Comparison of ENCODE assay signal across 24 cellular contexts in the genomic region with DNA sequence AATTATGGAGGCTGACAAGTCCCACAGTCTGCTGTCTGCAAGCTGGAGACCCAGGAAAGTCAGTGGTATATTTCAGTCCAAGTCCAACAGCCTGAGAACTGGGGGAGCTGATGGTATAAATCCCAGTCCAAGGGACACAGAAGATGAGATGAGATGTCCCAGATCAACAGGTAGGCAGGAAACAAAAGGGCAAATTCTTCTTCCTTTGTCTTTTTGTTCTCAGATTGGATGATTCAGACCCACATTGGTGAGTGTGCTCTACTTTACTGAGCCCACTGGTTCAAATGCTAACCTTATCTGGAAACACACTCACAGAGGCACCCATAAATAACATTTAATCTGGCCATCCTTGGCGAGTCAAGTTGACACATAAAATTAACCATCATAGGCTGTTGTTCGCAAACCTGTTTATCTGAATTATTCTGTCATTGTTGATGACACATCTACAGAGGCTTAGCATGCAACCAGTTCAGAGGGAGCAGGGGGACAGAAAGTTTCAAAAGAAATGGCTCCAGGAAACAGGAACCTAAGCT.
"Had no signal": no experiment of that assay in that cellular context is flagged by ENCODE, and none has a peak within 500 bp of the region (broad histone marks: within the 10 kb centered on the region; RNA-seq: fewer than 3 reads in every experiment).

No MANE protein-coding gene starts in this region.

- H3K9me3 ChIP-seq: body of pancreas, left ventricle myocardium inferior, tibial artery had no signal

- DNase-seq: activated CD4-positive, alpha-beta T cell treated with anti-CD3 and anti-CD28 coated beads for 4 hours; activated CD4-positive, alpha-beta T cell treated with anti-CD3 and anti-CD28 coated beads, Interleukin-2, amount 50 U/mL, for 48 hours; activated CD4-positive, CD25-positive, alpha-beta regulatory T cell; activated CD8-positive, alpha-beta memory T cell treated with anti-CD3 and anti-CD28 coated beads, Interleukin-2, amount 50 U/mL, for 48 hours; activated naive CD4-positive, alpha-beta T cell; activated naive CD8-positive, alpha-beta T cell treated with anti-CD3 and anti-CD28 coated beads, Interleukin-2, amount 10 ng/mL, durations not matched to agents 7 days and 5 days; activated T-cell treated with anti-CD3 and anti-CD28 coated beads, Interleukin-2, amount 50 U/mL, for 4 hours; amygdala; body of pancreas; effector CD8-positive, alpha-beta T cell; erythroblast; foreskin keratinocyte; kidney; left ventricle myocardium inferior; midbrain; natural killer cell; stimulated activated CD4-positive, alpha-beta T cell treated with anti-CD3 and anti-CD28 coated beads, Interleukin-4, amount 100 ng/mL, for 4 hours; T1000; tibial artery had no signal

- H3K4me3 ChIP-seq: body of pancreas, cardiac muscle cell, left ventricle myocardium inferior, tibial artery had no signal

- ATAC-seq: activated T-cell treated with anti-CD3 and anti-CD28 coated beads, Interleukin-2, amount 50 U/mL, for 4 hours; body of pancreas; foreskin keratinocyte; natural killer cell had no signal

- H3K4me1 ChIP-seq: body of pancreas, foreskin keratinocyte had no signal

- H3K36me3 ChIP-seq: cardiac muscle cell, left ventricle myocardium inferior, tibial artery had no signal

- H3K4me1 Mint-ChIP-seq: activated naive CD8-positive, alpha-beta T cell treated with anti-CD3 and anti-CD28 coated beads, Interleukin-2, amount 10 ng/mL, durations not matched to agents 7 days and 5 days; natural killer cell had no signal

- H3K27ac Mint-ChIP-seq: activated naive CD8-positive, alpha-beta T cell treated with anti-CD3 and anti-CD28 coated beads, Interleukin-2, amount 10 ng/mL, durations not matched to agents 7 days and 5 days; activated T-helper 2 cell treated with anti-CD3 and anti-CD28 coated beads, Interferon-gamma antibody, Interleukin-2, Interleukin-4, amounts not matched to agents 10 μg/mL and 5 μg/mL and 100 μg/mL, durations not matched to agents 14 hours and 24 hours and 36 hours; natural killer cell; progenitor cell of endocrine pancreas; stimulated activated naive CD8-positive, alpha-beta T cell treated with anti-CD3 and anti-CD28 coated beads, Interleukin-15, Interleukin-2, amounts not matched to agents 100 ng/mL and 50 ng/mL, for 24 hours; T-helper 1 cell treated with Interleukin-12 subunit alpha and Interleukin-12 subunit beta and Interleukin-4 antibody, amounts not matched to agents 30 μg/mL and 1 μg/mL, for 36 hours had no signal

- H3K27me3 ChIP-seq: body of pancreas, cardiac muscle cell, tibial artery had no signal

- FAIRE-seq: kidney had no signal

- H3K9me3 Mint-ChIP-seq: activated naive CD8-positive, alpha-beta T cell treated with anti-CD3 and anti-CD28 coated beads, Interleukin-2, amount 10 ng/mL, durations not matched to agents 7 days and 5 days; activated T-cell treated with anti-CD3 and anti-CD28 coated beads, Interleukin-2, amount 50 U/mL, for 4 hours; activated T-helper 2 cell treated with anti-CD3 and anti-CD28 coated beads, Interferon-gamma antibody, Interleukin-2, Interleukin-4, amounts not matched to agents 10 μg/mL and 5 μg/mL and 100 μg/mL, durations not matched to agents 14 hours and 24 hours and 36 hours; natural killer cell; stimulated activated naive CD8-positive, alpha-beta T cell treated with anti-CD3 and anti-CD28 coated beads, Interleukin-15, Interleukin-2, amounts not matched to agents 100 ng/mL and 50 ng/mL, for 24 hours; T-helper 1 cell treated with Interleukin-12 subunit alpha and Interleukin-12 subunit beta and Interleukin-4 antibody, amounts not matched to agents 30 μg/mL and 1 μg/mL, for 36 hours had no signal

- H3K27ac ChIP-seq: body of pancreas, cardiac muscle cell, foreskin keratinocyte, left ventricle myocardium inferior had no signal

- H3K36me3 Mint-ChIP-seq: natural killer cell had no signal

- H3K4me3 Mint-ChIP-seq: activated naive CD8-positive, alpha-beta T cell treated with anti-CD3 and anti-CD28 coated beads, Interleukin-2, amount 10 ng/mL, durations not matched to agents 7 days and 5 days; activated T-cell treated with anti-CD3 and anti-CD28 coated beads, Interleukin-2, amount 50 U/mL, for 4 hours; natural killer cell; stimulated activated naive CD8-positive, alpha-beta T cell treated with anti-CD3 and anti-CD28 coated beads, Interleukin-15, Interleukin-2, amounts not matched to agents 100 ng/mL and 50 ng/mL, for 24 hours; T-helper 1 cell treated with Interleukin-12 subunit alpha and Interleukin-12 subunit beta and Interleukin-4 antibody, amounts not matched to agents 30 μg/mL and 1 μg/mL, for 36 hours had no signal
